In genomic region chr6:112282217-112282616, GRCh38 we compare ENCODE assay signal across 1 cellular context.
TF ChIP-seq lines count a peak whose summit lies in the region.

No MANE protein-coding gene starts in this region.

TF ChIP-seq in HCT116, 20 proteins besides CTCF, POLR2A, EP300 and RAD21 (continued from another document):
- no peak for TF ChIP-seq ATF3 (IDR thresholded peaks at IDR 0.05)
